ENCODE assay signal across 23 cellular contexts in the genomic region with DNA sequence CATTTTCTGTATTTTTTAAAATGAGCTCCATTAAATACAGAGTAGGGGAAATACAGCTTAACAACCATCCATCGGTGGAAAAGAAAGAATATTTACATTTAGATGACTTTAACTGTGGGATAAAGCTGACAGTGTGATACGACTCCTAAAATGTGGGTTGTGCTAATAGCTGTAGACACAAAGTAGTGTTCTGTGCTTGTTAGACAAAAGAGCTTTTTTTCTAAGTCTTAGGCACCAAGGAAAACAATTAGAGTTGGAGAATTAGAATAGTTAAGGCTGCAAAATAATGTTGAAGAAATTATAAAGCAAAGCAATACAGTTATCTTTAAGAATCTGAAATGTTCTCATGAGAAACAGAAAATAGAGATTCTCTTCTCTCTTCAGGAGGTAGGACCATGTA.
DNase-seq lines count a peak whose midpoint lies in the region; ATAC-seq, FAIRE-seq and TF ChIP-seq lines count a peak whose summit lies in the region.
"Had no signal": no experiment of that assay in that cellular context is flagged by ENCODE, and none has a peak within 500 bp of the region (broad histone marks: within the 10 kb centered on the region; RNA-seq: fewer than 3 reads in every experiment).

No MANE protein-coding gene starts in this region.

- no peak overlapping the region for H3K4me3 Mint-ChIP-seq in neural progenitor cell
- H3K4me3 Mint-ChIP-seq: CD4-positive, CD25-positive, alpha-beta regulatory T cell; CD8-positive, alpha-beta T cell; GM23338; H9 had no signal

- no peak for ATAC-seq in GM21576 (IDR thresholded peaks at IDR 0.05; ENCODE audit: unreplicated experiment)
- ATAC-seq: A549; CD8-positive, alpha-beta T cell; GM23338; HCT116 had no signal

- no peaks in the 10 kb centered on the region for H3K27me3 Mint-ChIP-seq in neural progenitor cell (ENCODE audit: insufficient read depth, low read depth)
- H3K27me3 Mint-ChIP-seq: CD4-positive, CD25-positive, alpha-beta regulatory T cell had no signal

- no peak for TF ChIP-seq CTCF in neural progenitor cell (IDR thresholded peaks at IDR 0.05)

- H3K4me2 ChIP-seq in neural progenitor cell = no peak overlapping the region
- H3K4me2 ChIP-seq: A549, GM23338 had no signal

- peaks cover 9% of the 10 kb centered on the region for H3K4me1 ChIP-seq in neural progenitor cell
- H3K4me1 ChIP-seq: A549, Caco-2 had no signal

- no peak for FAIRE-seq in HTR-8/SVneo (lab: Jason Lieb, UNC)
- FAIRE-seq: A549, G401.6, GM12892 had no signal

- no peaks in the 10 kb centered on the region for H3K36me3 ChIP-seq in neural progenitor cell

- peak in 1 of 61 donors; percentile 8 for DNase-seq in caudate nucleus (lab: John Stamatoyannopoulos, UW)
- peak; percentile 63 for DNase-seq in globus pallidus (ENCODE audit: low spot score)
- DNase-seq in neural progenitor cell (ENCODE audit: low spot score) = no peak
- DNase-seq in substantia nigra (lab: John Stamatoyannopoulos, UW) = no peak
- no peak for DNase-seq in NCI-H524 (lab: John Stamatoyannopoulos, UW)
- DNase-seq in NCI-H510A treated with DMSO at 0.1 percent for 48 hours (lab: John Stamatoyannopoulos, UW) = no peak
- no peak for DNase-seq in HTR-8/SVneo (ENCODE audit: insufficient read length, low spot score)
- DNase-seq: 8988T; ACHN; AML-193; Caco-2; CD4-positive, CD25-positive, alpha-beta regulatory T cell; CD8-positive, alpha-beta T cell; DMS153; DND-41; H9 had no signal

- no peaks in the 10 kb centered on the region for H3K9me3 Mint-ChIP-seq in neural progenitor cell
- H3K9me3 Mint-ChIP-seq: CD8-positive, alpha-beta T cell; GM23338; H9 had no signal

- H3K9me3 ChIP-seq in neural progenitor cell (ENCODE audit: low read depth) = no peaks in the 10 kb centered on the region
- H3K9me3 ChIP-seq: A549, Caco-2 had no signal

- no peak overlapping the region for H3K27ac Mint-ChIP-seq in neural progenitor cell
- H3K27ac Mint-ChIP-seq: CD4-positive, CD25-positive, alpha-beta regulatory T cell; CD8-positive, alpha-beta T cell; GM23338; H9 had no signal

- no peak overlapping the region for H3K4me3 ChIP-seq in neural progenitor cell
- H3K4me3 ChIP-seq: A549, GM23338 had no signal

- no peaks in the 10 kb centered on the region for H4K20me1 ChIP-seq in neural progenitor cell (ENCODE audit: low read depth)

- H3K27me3 ChIP-seq in neural progenitor cell = no peaks in the 10 kb centered on the region

- H3K4me1 Mint-ChIP-seq in neural progenitor cell = no peaks in the 10 kb centered on the region
- H3K4me1 Mint-ChIP-seq: CD4-positive, CD25-positive, alpha-beta regulatory T cell had no signal

- H3K9ac ChIP-seq in neural progenitor cell = no peak overlapping the region

- H3K36me3 Mint-ChIP-seq in neural progenitor cell = no peaks in the 10 kb centered on the region
- H3K36me3 Mint-ChIP-seq: CD4-positive, CD25-positive, alpha-beta regulatory T cell; CD8-positive, alpha-beta T cell had no signal

- H2AFZ ChIP-seq in neural progenitor cell (replicated peaks) = peak overlapping the region; percentile 50
- H2AFZ ChIP-seq: GM23338 had no signal

- peak overlapping the region; percentile 24 for H3K27ac ChIP-seq in caudate nucleus (ENCODE audit: low read depth, low read length)
- H3K27ac ChIP-seq in neural progenitor cell = no peak overlapping the region
- peak overlapping the region; percentile 11 for H3K27ac ChIP-seq in substantia nigra (ENCODE audit: low read depth, low read length, poor library complexity, severe bottlenecking)
- H3K27ac ChIP-seq: A549, C4-2B had no signal

- no peaks in the 10 kb centered on the region for H3F3A ChIP-seq in neural progenitor cell (ENCODE audit: low read depth)

- H3K79me2 ChIP-seq in neural progenitor cell (ENCODE audit: low read depth) = no peaks in the 10 kb centered on the region
